Comparison of ENCODE assay signal across 12 cellular contexts in the genomic region with DNA sequence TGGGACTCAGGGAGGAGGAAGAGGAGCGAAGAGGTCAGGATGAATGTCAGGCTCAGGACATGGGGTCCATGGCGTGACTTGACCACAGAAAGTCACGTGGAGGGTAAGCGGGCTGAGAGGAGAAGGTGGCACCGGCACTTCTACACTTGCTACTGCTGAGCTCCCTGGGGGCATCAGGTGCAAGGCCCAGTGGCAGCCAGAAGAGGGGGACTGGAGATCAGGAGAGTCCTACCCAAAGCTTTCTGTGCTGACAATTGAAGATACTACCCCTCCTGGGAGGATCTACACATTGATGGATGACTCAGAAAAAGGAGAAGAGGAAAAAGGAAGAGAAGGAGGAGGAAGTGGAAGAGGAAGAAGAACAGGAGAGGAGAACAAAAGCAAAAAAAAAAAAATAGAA. TPM values are rescaled to one million over a fixed set of nuclear protein-coding genes. Genes with fewer than 3 reads are reported as not detected.
DNase-seq lines count a peak whose midpoint lies in the region; ATAC-seq and TF ChIP-seq lines count a peak whose summit lies in the region.
"Had no signal": no experiment of that assay in that cellular context is flagged by ENCODE, and none has a peak within 500 bp of the region (broad histone marks: within the 10 kb centered on the region; RNA-seq: fewer than 3 reads in every experiment).

No MANE protein-coding gene starts in this region.

- no peak overlapping the region; the same call in 1 of the 2 replicates for H3K9ac ChIP-seq in Karpas-422 (ENCODE audit: low read length)

- H3K27me3 ChIP-seq in Karpas-422 (ENCODE audit: low read length) = no peaks in the 10 kb centered on the region
- H3K27me3 ChIP-seq: MG63 had no signal

- H3K9me2 ChIP-seq in Karpas-422 (replicated peaks; ENCODE audit: insufficient read depth, low read length) = no peaks in the 10 kb centered on the region

- no peak for DNase-seq in activated T-cell treated with anti-CD3 and anti-CD28 coated beads, Interleukin-2, amount 50 U/mL, for 72 hours
- DNase-seq in activated T-cell treated with anti-CD3 and anti-CD28 coated beads for 4 hours (no peak), Karpas-422 (peak; percentile 64), activated B cell treated with CpG ODN at 0.5 μM for 24 hours (no peak), retinal pigment epithelial cell (ENCODE audit: low read depth) (no peak)
- DNase-seq in stimulated activated CD4-positive, alpha-beta T cell treated with anti-CD3 and anti-CD28 coated beads, Interleukin-4, amount 100 ng/mL, for 4 hours = no peak
- DNase-seq: activated CD4-positive, alpha-beta T cell treated with anti-CD3 and anti-CD28 coated beads for 4 hours; CD4-positive, alpha-beta T cell had no signal

- H3K4me3 ChIP-seq in Karpas-422 (ENCODE audit: low read length) (no peak overlapping the region), retinal pigment epithelial cell (ENCODE audit: low read length) (no peak overlapping the region)
- H3K4me3 ChIP-seq: MG63 had no signal

- H3K79me2 ChIP-seq in Karpas-422 (ENCODE audit: low read length) = no peaks in the 10 kb centered on the region

- no peaks in the 10 kb centered on the region for H3K9me3 Mint-ChIP-seq in activated T-cell treated with anti-CD3 and anti-CD28 coated beads, Interleukin-2, amount 50 U/mL, for 72 hours
- H3K9me3 Mint-ChIP-seq in activated B cell treated with CpG ODN at 0.5 μM for 24 hours = no peaks in the 10 kb centered on the region
- H3K9me3 Mint-ChIP-seq: CD4-positive, alpha-beta T cell; natural killer cell treated with Interleukin-12 subunit alpha and Interleukin-12 subunit beta and Interleukin-15 and Interleukin-18, amount 100 ng/mL, for 72 hours had no signal

- CTCF ChIA-PET in activated B cell treated with CpG ODN at 0.5 μM for 24 hours (lab: Charles Lee) = interaction anchor here (0.6 to 7.2 kb wide), 15 partner anchors 8 to 480 kb away, joined by 3 to 66 read pairs (median 4); no protein-coding TSS in a partner anchor

- intact Hi-C loops in activated B cell treated with CpG ODN at 0.5 μM for 24 hours (cut with micrococcal nuclease) = loop anchor here (2.0 kb wide), 1 partner anchor 310 kb away; no protein-coding TSS in a partner anchor

- H2AFZ ChIP-seq in Karpas-422 (ENCODE audit: low read length) = no peak overlapping the region

- no peak overlapping the region for H3K4me3 Mint-ChIP-seq in activated T-cell treated with anti-CD3 and anti-CD28 coated beads, Interleukin-2, amount 50 U/mL, for 72 hours
- peak overlapping the region; percentile 25 for H3K4me3 Mint-ChIP-seq in activated B cell treated with CpG ODN at 0.5 μM for 24 hours
- H3K4me3 Mint-ChIP-seq: CD4-positive, alpha-beta T cell; natural killer cell treated with Interleukin-12 subunit alpha and Interleukin-12 subunit beta and Interleukin-15 and Interleukin-18, amount 100 ng/mL, for 72 hours had no signal

- H3K27ac ChIP-seq in Karpas-422 (ENCODE audit: low read length) = no peak overlapping the region

- H3K9me3 ChIP-seq in Karpas-422 (ENCODE audit: low read length) = no peaks in the 10 kb centered on the region
- H3K9me3 ChIP-seq: MG63 had no signal

- H4K20me1 ChIP-seq in Karpas-422 (ENCODE audit: insufficient read depth, low read depth, low read length) = no peaks in the 10 kb centered on the region

- peak overlapping the region; percentile 36 for H3K4me2 ChIP-seq in Karpas-422 (ENCODE audit: low read depth, low read length, poor library complexity, severe bottlenecking)

- H3K27me3 Mint-ChIP-seq in activated T-cell treated with anti-CD3 and anti-CD28 coated beads, Interleukin-2, amount 50 U/mL, for 72 hours (ENCODE audit: low read depth) = no peaks in the 10 kb centered on the region
- H3K27me3 Mint-ChIP-seq in activated B cell treated with CpG ODN at 0.5 μM for 24 hours = no peaks in the 10 kb centered on the region
- H3K27me3 Mint-ChIP-seq: CD4-positive, alpha-beta T cell; natural killer cell treated with Interleukin-12 subunit alpha and Interleukin-12 subunit beta and Interleukin-15 and Interleukin-18, amount 100 ng/mL, for 72 hours had no signal

- TF ChIP-seq CTCF in activated B cell treated with CpG ODN at 0.5 μM for 24 hours (IDR thresholded peaks at IDR 0.05) (no peak), retinal pigment epithelial cell (conservative IDR thresholded peaks at IDR 0.05; ENCODE audit: low read depth, low read length) (peak; percentile 6)

- H3K27ac Mint-ChIP-seq in activated T-cell treated with anti-CD3 and anti-CD28 coated beads, Interleukin-2, amount 50 U/mL, for 72 hours = peak overlapping the region; percentile 18
- peak overlapping the region; percentile 61 for H3K27ac Mint-ChIP-seq in activated B cell treated with CpG ODN at 0.5 μM for 24 hours
- H3K27ac Mint-ChIP-seq: CD4-positive, alpha-beta T cell; natural killer cell treated with Interleukin-12 subunit alpha and Interleukin-12 subunit beta and Interleukin-15 and Interleukin-18, amount 100 ng/mL, for 72 hours had no signal

- H3K4me1 Mint-ChIP-seq in activated T-cell treated with anti-CD3 and anti-CD28 coated beads, Interleukin-2, amount 50 U/mL, for 72 hours (ENCODE audit: low read depth) = peaks cover 42% of the 10 kb centered on the region
- peaks cover 37% of the 10 kb centered on the region for H3K4me1 Mint-ChIP-seq in activated B cell treated with CpG ODN at 0.5 μM for 24 hours

- no peak for ATAC-seq in activated T-cell treated with anti-CD3 and anti-CD28 coated beads, Interleukin-2, amount 50 U/mL, for 72 hours (replicated peaks in 1 of 2)
- ATAC-seq in activated B cell treated with CpG ODN at 0.5 μM for 24 hours (ENCODE audit: low read depth) (peak; percentile 59), GM21576 (IDR thresholded peaks at IDR 0.05; ENCODE audit: unreplicated experiment) (no peak), GM21367 (IDR thresholded peaks at IDR 0.05; ENCODE audit: unreplicated experiment) (no peak)

- H3K4me1 ChIP-seq in Karpas-422 (ENCODE audit: low read length) = peaks cover 26% of the 10 kb centered on the region

- POLR2A ChIA-PET in activated B cell treated with CpG ODN at 0.5 μM for 24 hours (lab: Charles Lee) = interaction anchor here (0.6 to 16.1 kb wide), 6 partner anchors 21 to 446 kb away, joined by 3 to 297 read pairs (median 4); no protein-coding TSS in a partner anchor

- no peaks in the 10 kb centered on the region for H3K36me3 Mint-ChIP-seq in activated T-cell treated with anti-CD3 and anti-CD28 coated beads, Interleukin-2, amount 50 U/mL, for 72 hours (ENCODE audit: insufficient read depth in 2 of 2)
- H3K36me3 Mint-ChIP-seq in activated B cell treated with CpG ODN at 0.5 μM for 24 hours (ENCODE audit: low read depth) = no peaks in the 10 kb centered on the region
- H3K36me3 Mint-ChIP-seq: natural killer cell treated with Interleukin-12 subunit alpha and Interleukin-12 subunit beta and Interleukin-15 and Interleukin-18, amount 100 ng/mL, for 72 hours had no signal

- H3K36me3 ChIP-seq in Karpas-422 (ENCODE audit: insufficient read depth, low read length) = no peaks in the 10 kb centered on the region
- H3K36me3 ChIP-seq: MG63 had no signal

RNA-seq across cellular contexts. Expression of a gene that starts 41.3 kb away (rescaled TPM):
- 1 to 10 TPM in 1 of 2 donors, under 1 TPM in 1; 0.69 to 1.6 TPM for total RNA-seq in activated T-cell treated with anti-CD3 and anti-CD28 coated beads, Interleukin-2, amount 50 U/mL, for 72 hours
- 0.22 and 0.58 TPM in 2 replicates for total RNA-seq in Karpas-422 (2014; rRNA removed; shearing (Covaris generic); ENCODE audit: low replicate concordance)
- total RNA-seq in activated B cell treated with CpG ODN at 0.5 μM for 24 hours = 2.4 and 3.3 TPM in 2 replicates
